ENCODE assay signal across 9 cellular contexts in the genomic region with DNA sequence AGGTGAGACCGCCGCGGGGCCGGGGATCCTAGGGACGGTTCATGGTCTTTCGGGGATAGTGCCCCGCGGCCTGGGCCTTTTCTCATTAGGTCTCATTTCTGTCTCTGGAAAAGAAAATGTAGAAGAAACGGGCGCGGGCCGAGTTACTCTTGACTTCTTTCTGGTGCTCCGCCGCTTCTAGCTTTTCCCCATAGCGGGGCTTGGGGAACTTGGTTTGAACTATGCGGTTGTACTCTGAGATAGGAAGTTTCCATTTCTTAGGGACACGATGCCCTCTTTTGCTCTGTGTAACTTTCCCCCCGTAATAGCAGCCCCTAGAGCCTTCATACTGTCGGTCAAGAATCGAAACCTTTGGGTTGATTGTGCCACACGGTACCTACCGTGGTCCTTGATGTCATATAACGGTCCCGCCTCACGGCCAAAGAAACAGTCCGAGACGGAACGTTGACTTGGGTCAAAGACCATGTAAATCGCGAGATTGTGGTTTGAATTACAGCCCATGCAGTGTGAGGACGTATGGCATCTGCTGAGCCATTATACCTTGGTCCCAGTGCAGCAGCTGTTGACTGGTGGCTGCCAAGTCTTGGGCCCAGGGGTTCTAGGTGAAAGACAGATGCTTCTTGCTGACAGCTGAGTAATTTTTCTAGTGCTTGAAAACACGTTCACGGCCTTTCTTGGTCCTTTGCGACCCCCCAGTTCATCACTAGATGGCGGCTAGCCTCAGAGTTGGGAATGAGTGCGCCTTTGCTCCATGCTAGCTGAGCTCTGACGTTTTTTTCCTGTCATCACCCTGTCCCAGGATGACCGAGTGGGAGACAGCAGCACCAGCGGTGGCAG. TPM values are rescaled to one million over a fixed set of nuclear protein-coding genes. Genes with fewer than 3 reads are reported as not detected.
DNase-seq lines count a peak whose midpoint lies in the region; ATAC-seq, FAIRE-seq and TF ChIP-seq lines count a peak whose summit lies in the region.
"Had no signal": no experiment of that assay in that cellular context is flagged by ENCODE, and none has a peak within 500 bp of the region (broad histone marks: within the 10 kb centered on the region; RNA-seq: fewer than 3 reads in every experiment).

No MANE protein-coding gene starts in this region.

- intact Hi-C loops in colonic mucosa (cut with DNase I): no loop called here

- H3K27me3 Mint-ChIP-seq in naive thymus-derived CD8-positive, alpha-beta T cell: peaks cover 0 to 2% (median 0%) of the 10 kb centered on the region in 5 donors

- in situ Hi-C loops in GM13976 (cut with MboI; ENCODE audit: low sequenced_read_pairs, unreplicated experiment): no loop called here

- peak in 1 of 2 donors; percentile 2 for ATAC-seq in naive thymus-derived CD8-positive, alpha-beta T cell

- H3K4me3 ChIP-seq in DOHH2 (ENCODE audit: low read length): peak overlapping the region; percentile 88
- H3K4me3 ChIP-seq in MM.1S (ENCODE audit: low read length): peak overlapping the region; percentile 87
- H3K4me3 ChIP-seq in colonic mucosa: peak overlapping the region; percentile 85

- peaks cover 0 to 46% (median 13%) of the 10 kb centered on the region in 3 donors for H3K36me3 Mint-ChIP-seq in naive thymus-derived CD8-positive, alpha-beta T cell

- no peak for FAIRE-seq in urothelium cell line (lab: Jason Lieb, UNC)

- H3K79me2 ChIP-seq in DOHH2 (ENCODE audit: control insufficient read depth, low read length) (peaks cover 70% of the 10 kb centered on the region), MM.1S (ENCODE audit: low read length) (peaks cover 32% of the 10 kb centered on the region)

- H3K27ac Mint-ChIP-seq in naive thymus-derived CD8-positive, alpha-beta T cell: peak overlapping the region; percentile 97 to 100 (median 98)

- H2AFZ ChIP-seq in MM.1S (ENCODE audit: low read length): peak overlapping the region; percentile 24; the same call in 1 of the 2 replicates

- no peaks in the 10 kb centered on the region for H3K27me3 ChIP-seq in DOHH2 (ENCODE audit: control insufficient read depth, low read length)
- H3K27me3 ChIP-seq in MM.1S (replicated peaks; ENCODE audit: insufficient read depth, low read length): no peaks in the 10 kb centered on the region
- no peaks in the 10 kb centered on the region for H3K27me3 ChIP-seq in colonic mucosa

- H3K9me3 Mint-ChIP-seq in naive thymus-derived CD8-positive, alpha-beta T cell: no peaks in the 10 kb centered on the region

- H3F3A ChIP-seq in DOHH2 (ENCODE audit: control insufficient read depth, insufficient read depth) (peaks cover 18% of the 10 kb centered on the region), MM.1S (ENCODE audit: insufficient read depth, low read length) (peaks cover 3% of the 10 kb centered on the region; the same call in 1 of the 2 replicates)

- peak; percentile 45 for TF ChIP-seq CTCF in DOHH2 (IDR thresholded peaks at IDR 0.05; ENCODE audit: low read depth, low read length, poor library complexity, severe bottlenecking)
- TF ChIP-seq CTCF in MM.1S (IDR thresholded peaks at IDR 0.05; ENCODE audit: low read length): no peak
- no peak for TF ChIP-seq CTCF in colonic mucosa (IDR thresholded peaks at IDR 0.05)
- no peak for TF ChIP-seq CTCF in GM13976 (IDR thresholded peaks at IDR 0.05; ENCODE audit: borderline replicate concordance, control extremely low read depth, extremely low read depth, insufficient read depth, missing control alignments)

- H3K4me2 ChIP-seq in DOHH2 (ENCODE audit: low read length): peak overlapping the region; percentile 73
- H3K4me2 ChIP-seq in MM.1S (ENCODE audit: low read depth, low read length): peak overlapping the region; percentile 61

- H3K9ac ChIP-seq in MM.1S (ENCODE audit: low read length) (peak overlapping the region; percentile 84), colonic mucosa (ENCODE audit: low read depth in 2 of 2, low read length in 2 of 2) (peak overlapping the region; percentile 61 to 85)

- POLR2A ChIA-PET in naive thymus-derived CD8-positive, alpha-beta T cell (lab: Charles Lee): interaction anchor here (0.7 to 4.6 kb wide), 12 partner anchors 8 to 167 kb away, joined by 3 to 26 read pairs (median 4); a partner anchor contains a TSS

- H3K4me1 ChIP-seq in DOHH2 (ENCODE audit: control insufficient read depth, low read length) (peaks cover 37% of the 10 kb centered on the region), MM.1S (ENCODE audit: low read length) (peaks cover 12% of the 10 kb centered on the region; the same call in 1 of the 2 replicates), colonic mucosa (peaks cover 6% of the 10 kb centered on the region)

- no peaks in the 10 kb centered on the region for H3K9me2 ChIP-seq in DOHH2 (replicated peaks; ENCODE audit: control insufficient read depth, low read length)
- no peaks in the 10 kb centered on the region for H3K9me2 ChIP-seq in MM.1S (replicated peaks; ENCODE audit: insufficient read depth, low read length)

- H4K20me1 ChIP-seq in DOHH2 (ENCODE audit: control insufficient read depth, insufficient read depth, low read depth, low read length) (peaks cover 14% of the 10 kb centered on the region), MM.1S (ENCODE audit: insufficient read depth, low read length) (no peaks in the 10 kb centered on the region)

- H3K9me3 ChIP-seq in DOHH2 (ENCODE audit: control insufficient read depth, insufficient read depth, low read length): no peaks in the 10 kb centered on the region
- H3K9me3 ChIP-seq in MM.1S (replicated peaks; ENCODE audit: insufficient read depth, low read length): no peaks in the 10 kb centered on the region
- no peaks in the 10 kb centered on the region for H3K9me3 ChIP-seq in colonic mucosa

- H3K27ac ChIP-seq in DOHH2 (ENCODE audit: low read depth, low read length) (peak overlapping the region; percentile 82), MM.1S (ENCODE audit: low read length) (peak overlapping the region; percentile 83; the same call in 1 of the 2 replicates), colonic mucosa (peak overlapping the region; percentile 94)

- peak overlapping the region; percentile 92 to 99 (median 95) for H3K4me3 Mint-ChIP-seq in naive thymus-derived CD8-positive, alpha-beta T cell

- DNase-seq in MM.1S: no peak
- no peak for DNase-seq in colonic mucosa
- no peak for DNase-seq in naive thymus-derived CD8-positive, alpha-beta T cell
- DNase-seq in urothelium cell line (ENCODE audit: low spot score): no peak
- no peak for DNase-seq in GM13976 (ENCODE audit: low spot score)
- no peak for DNase-seq in hippocampal formation (lab: John Stamatoyannopoulos, UW)
- DNase-seq in activated gamma-delta T cell (lab: John Stamatoyannopoulos, UW): no peak

- peaks cover 10 to 54% (median 49%) of the 10 kb centered on the region in 4 donors for H3K4me1 Mint-ChIP-seq in naive thymus-derived CD8-positive, alpha-beta T cell

- H3K36me3 ChIP-seq in DOHH2 (ENCODE audit: control insufficient read depth, low read length): peaks cover 50% of the 10 kb centered on the region
- peaks cover 10% of the 10 kb centered on the region; the same call in 1 of the 2 replicates for H3K36me3 ChIP-seq in MM.1S (replicated peaks; ENCODE audit: insufficient read depth, low read length)
- H3K36me3 ChIP-seq in colonic mucosa: peaks cover 11% of the 10 kb centered on the region

RNA-seq across cellular contexts. Expression of a gene that starts 0.5 kb away (rescaled TPM):
- total RNA-seq in colonic mucosa: 100 to 1,000 TPM; 781 to 884 TPM
- 1,000 to 10,000 TPM; 1,656 to 1,664 TPM for total RNA-seq in naive thymus-derived CD8-positive, alpha-beta T cell
- 1,000 to 10,000 TPM; 1,899 to 2,106 (median 2,080) TPM for polyA plus RNA-seq in naive thymus-derived CD8-positive, alpha-beta T cell

RNA-seq across cellular contexts. Expression of a gene that starts 6.7 kb away (rescaled TPM):
- 1 to 10 TPM; 1.8 to 2.6 TPM for total RNA-seq in colonic mucosa
- total RNA-seq in naive thymus-derived CD8-positive, alpha-beta T cell: 1 to 10 TPM; 5.6 to 5.8 TPM
- polyA plus RNA-seq in naive thymus-derived CD8-positive, alpha-beta T cell: 10 to 100 TPM in 1 of 3 donors, 1 to 10 TPM in 2; 4.2 to 14.3 (median 9.9) TPM

RNA-seq across cellular contexts. Expression of a gene that starts 7.9 kb away (rescaled TPM):
- not detected for total RNA-seq in colonic mucosa
- total RNA-seq in naive thymus-derived CD8-positive, alpha-beta T cell: 1 to 10 TPM in 1 of 2 experiments, under 1 TPM in 1; 0.39 to 1.2 TPM
- polyA plus RNA-seq in naive thymus-derived CD8-positive, alpha-beta T cell: not detected
- total RNA-seq: RPMI7951 had no signal

RNA-seq across cellular contexts. Expression of a gene that starts 20.9 kb away (rescaled TPM):
- total RNA-seq in colonic mucosa: 1 to 10 TPM; 5.9 to 8.5 TPM
- total RNA-seq in naive thymus-derived CD8-positive, alpha-beta T cell: 10 to 100 TPM; 10.6 to 10.7 TPM
- 1 to 10 TPM; 6.3 to 6.5 (median 6.4) TPM for polyA plus RNA-seq in naive thymus-derived CD8-positive, alpha-beta T cell

RNA-seq across cellular contexts. Expression of a gene that starts 25.0 kb away (rescaled TPM):
- total RNA-seq in colonic mucosa: 1 to 10 TPM in 1 of 2 donors, under 1 TPM in 1; 0.98 to 1.9 TPM
- total RNA-seq in naive thymus-derived CD8-positive, alpha-beta T cell: 1 to 10 TPM; 4.7 to 6.6 TPM
- 1 to 10 TPM; 1.8 to 2.2 (median 1.9) TPM for polyA plus RNA-seq in naive thymus-derived CD8-positive, alpha-beta T cell
